1 cellular context compared by ENCODE assay signal in genomic region chr10:80458638-80459037, GRCh38.
TF ChIP-seq lines count a peak whose summit lies in the region.

No MANE protein-coding gene starts in this region.

TF ChIP-seq in HepG2, 621 proteins besides CTCF, POLR2A, EP300 and RAD21 (continued from another document):
- TF ChIP-seq NFRKB (IDR thresholded peaks at IDR 0.05) (no peak), ZFP91 (CRISPR knock-in tag; IDR thresholded peaks at IDR 0.05; ENCODE audit: borderline replicate concordance) (no peak), FOXM1 (CRISPR knock-in tag; IDR thresholded peaks at IDR 0.05) (no peak), ZNF337 (CRISPR knock-in tag; IDR thresholded peaks at IDR 0.05; ENCODE audit: borderline replicate concordance, low read depth) (no peak), SYNCRIP (IDR thresholded peaks at IDR 0.05; ENCODE audit: insufficient read depth, low read depth, low read length) (no peak), ZNF30 (CRISPR knock-in tag; IDR thresholded peaks at IDR 0.05) (no peak), PHF20 (CRISPR knock-in tag; IDR thresholded peaks at IDR 0.05) (no peak), NR1H2 (CRISPR knock-in tag; IDR thresholded peaks at IDR 0.05; ENCODE audit: borderline replicate concordance, low read depth) (no peak), SOX5 (CRISPR knock-in tag; IDR thresholded peaks at IDR 0.05; ENCODE audit: borderline replicate concordance) (no peak)
